Comparison of ENCODE assay signal across 10 cellular contexts in the genomic region with DNA sequence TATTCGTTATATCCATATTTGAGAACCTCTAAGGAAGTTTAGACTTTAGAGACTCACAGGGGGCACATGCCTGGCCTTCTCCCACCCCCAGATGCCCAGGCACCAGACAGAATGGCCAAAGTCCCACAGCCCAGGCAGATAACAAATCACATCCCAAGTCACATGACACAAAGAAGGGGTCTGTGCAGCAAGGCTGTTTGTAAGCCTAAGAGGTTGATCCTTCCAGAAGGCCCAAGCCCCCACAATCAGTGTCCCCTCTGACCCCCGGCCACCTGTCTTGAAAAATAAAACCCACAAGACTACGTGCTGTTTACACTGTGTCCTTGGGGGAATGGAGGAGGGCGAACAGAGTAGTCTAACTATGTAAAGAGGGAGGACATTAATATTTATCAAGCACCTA. TPM values are rescaled to one million over a fixed set of nuclear protein-coding genes. Genes with fewer than 3 reads are reported as not detected.
DNase-seq lines count a peak whose midpoint lies in the region; TF ChIP-seq lines count a peak whose summit lies in the region.
"Had no signal": no experiment of that assay in that cellular context is flagged by ENCODE, and none has a peak within 500 bp of the region (broad histone marks: within the 10 kb centered on the region; RNA-seq: fewer than 3 reads in every experiment).

No MANE protein-coding gene starts in this region.

- H3K27me3 ChIP-seq in breast epithelium (no peaks in the 10 kb centered on the region), mammary epithelial cell (ENCODE audit: insufficient read depth, low read length) (no peaks in the 10 kb centered on the region), ascending aorta (no peaks in the 10 kb centered on the region), tibial artery (no peaks in the 10 kb centered on the region)

- H3K9ac ChIP-seq in mammary epithelial cell (ENCODE audit: insufficient read depth, low read length), result no peak overlapping the region

- no peaks in the 10 kb centered on the region for H3K27me3 Mint-ChIP-seq in mesothelial cell of epicardium (ENCODE audit: low read depth)

- H3K4me3 Mint-ChIP-seq in mesothelial cell of epicardium, result no peak overlapping the region

- H3K79me2 ChIP-seq in mammary epithelial cell (ENCODE audit: insufficient read depth, low read length), result peaks cover 98% of the 10 kb centered on the region

- no peaks in the 10 kb centered on the region for H3K36me3 ChIP-seq in breast epithelium
- H3K36me3 ChIP-seq in mammary epithelial cell (ENCODE audit: insufficient read depth, low read length), result no peaks in the 10 kb centered on the region
- no peaks in the 10 kb centered on the region for H3K36me3 ChIP-seq in ascending aorta
- H3K36me3 ChIP-seq in tibial artery, result peaks cover 0 to 10% (median 5%) of the 10 kb centered on the region in 3 donors

- peak overlapping the region in 2 of 3 donors; percentile 80 to 100 for H3K4me3 ChIP-seq in breast epithelium
- no peak overlapping the region for H3K4me3 ChIP-seq in mammary epithelial cell (replicated peaks in 1 of 3; ENCODE audit: insufficient read depth in 1 of 3, low read depth in 2 of 3, low read length in 3 of 3)
- H3K4me3 ChIP-seq in ascending aorta, result peak overlapping the region in 1 of 2 donors; percentile 94
- H3K4me3 ChIP-seq in tibial artery, result peak overlapping the region; percentile 15 to 97

- TF ChIP-seq CTCF in breast epithelium (IDR thresholded peaks at IDR 0.05) (no peak), mammary epithelial cell (conservative IDR thresholded peaks at IDR 0.05 in 1 of 2, IDR thresholded peaks at IDR 0.05 in 1 of 2; ENCODE audit: extremely low read depth in 1 of 2, insufficient read depth in 1 of 2, low read depth in 1 of 2, low read length in 2 of 2) (no peak), ascending aorta (IDR thresholded peaks at IDR 0.05) (no peak), mesothelial cell of epicardium (IDR thresholded peaks at IDR 0.05; ENCODE audit: unreplicated experiment) (no peak), tibial artery (IDR thresholded peaks at IDR 0.05) (no peak)

- H3K4me1 ChIP-seq in breast epithelium (peaks cover 23 to 67% of the 10 kb centered on the region in 2 donors), mammary epithelial cell (ENCODE audit: insufficient read depth, low read length) (peaks cover 60% of the 10 kb centered on the region), ascending aorta (peaks cover 48 to 79% of the 10 kb centered on the region in 2 donors), tibial artery (peaks cover 6 to 80% (median 77%) of the 10 kb centered on the region in 4 donors)

- in situ Hi-C loops in mammary epithelial cell (cut with MboI; ENCODE audit: low sequenced_read_pairs in 2 of 2), result no loop called here

- no TSS peak for BruUV-seq in mammary epithelial cell (replicated peaks; lab: Mats Ljungman, UMichigan)

- intact Hi-C loops in breast epithelium (cut with DNase I; ENCODE audit: low total_unique reads) (no loop called here), mammary epithelial cell (cut with micrococcal nuclease) (no loop called here), ascending aorta (cut with DNase I) (loop anchor here (5.0 kb wide), 1 partner anchor 39 kb away; no protein-coding TSS in a partner anchor), tibial artery (cut with DNase I; ENCODE audit: low total_unique reads) (no loop called here)

- H3K9me3 ChIP-seq in breast epithelium (no peaks in the 10 kb centered on the region), mammary epithelial cell (replicated peaks; ENCODE audit: insufficient read depth, low read length) (no peaks in the 10 kb centered on the region), ascending aorta (no peaks in the 10 kb centered on the region), tibial artery (no peaks in the 10 kb centered on the region)

- H3K9me3 Mint-ChIP-seq in mesothelial cell of epicardium, result no peaks in the 10 kb centered on the region

- dilution Hi-C loops in mammary epithelial cell (cut with HindIII; ENCODE audit: low sequenced_read_pairs), result no loop called here

- CTCF ChIA-PET in mammary epithelial cell (lab: Charles Lee; ENCODE audit: low non-redundant PET), result no interaction called here

- H3K36me3 Mint-ChIP-seq in mesothelial cell of epicardium, result no peaks in the 10 kb centered on the region

- TF ChIP-seq POLR2A in breast epithelium (IDR thresholded peaks at IDR 0.05), result no peak

- H3K27ac ChIP-seq in breast epithelium (peak overlapping the region; percentile 22 to 100), mammary epithelial cell (ENCODE audit: insufficient read depth, low read depth, low read length) (no peak overlapping the region), ascending aorta (peak overlapping the region; percentile 73 to 100), tibial artery (peak overlapping the region; percentile 61 to 100)

- 54% methylated on average over 4 of the region's 4 CpGs for WGBS in mammary epithelial cell (ENCODE audit: low coverage, missing lambda C conversion rate)

- peaks cover 78% of the 10 kb centered on the region for H3K4me1 Mint-ChIP-seq in mesothelial cell of epicardium

- H4K20me1 ChIP-seq in mammary epithelial cell (ENCODE audit: insufficient read depth, low read length), result no peaks in the 10 kb centered on the region

- no peak overlapping the region for H2AFZ ChIP-seq in mammary epithelial cell (ENCODE audit: low read depth, low read length)

- peak overlapping the region; percentile 70 for H3K27ac Mint-ChIP-seq in mesothelial cell of epicardium

- DNase-seq in breast epithelium (ENCODE audit: low spot score in 2 of 2) (no peak), mammary epithelial cell (no peak), ascending aorta (ENCODE audit: low spot score in 2 of 2) (no peak), mesothelial cell of epicardium (ENCODE audit: low spot score in 2 of 2, unreplicated experiment in 2 of 2) (no peak), tibial artery (no peak), AG08395 (ENCODE audit: low spot score) (no peak), DMS79 (lab: John Stamatoyannopoulos, UW) (no peak)
- no peak for DNase-seq in effector CD4-positive, alpha-beta T cell
- DNase-seq: NCI-H774; stimulated activated naive CD4-positive, alpha-beta T cell treated with Interleukin-2 at 50 U/mL for 16 hours had no signal

- H3K4me2 ChIP-seq in mammary epithelial cell (ENCODE audit: insufficient read depth, low read depth, low read length), result no peak overlapping the region

RNA-seq across cellular contexts. Expression of a gene that starts 5.1 kb away (rescaled TPM):
- 100 to 1,000 TPM; 144 to 175 (median 167) TPM for total RNA-seq in breast epithelium
- 10 to 100 TPM; 51.3 to 76.1 TPM for total RNA-seq in mammary epithelial cell
- polyA plus RNA-seq in mammary epithelial cell, result 56.4 TPM
- polyA minus RNA-seq in mammary epithelial cell, result 204 TPM
- 129 TPM for total RNA-seq in ascending aorta
- 210 to 218 TPM (median 216 TPM) in 3 replicates for total RNA-seq in mesothelial cell of epicardium

RNA-seq across cellular contexts. Expression of a gene that starts 22.9 kb away (rescaled TPM):
- total RNA-seq in breast epithelium, result 10 to 100 TPM in 1 of 3 donors, 1 to 10 TPM in 2; 3.8 to 17.7 (median 8.8) TPM
- total RNA-seq in mammary epithelial cell, result 1 to 10 TPM; 1.8 to 2.5 TPM
- 0.40 TPM for polyA plus RNA-seq in mammary epithelial cell
- 3.3 TPM for polyA minus RNA-seq in mammary epithelial cell
- 6.4 TPM for total RNA-seq in ascending aorta
- total RNA-seq in mesothelial cell of epicardium, result 4.0 to 5.3 TPM (median 4.7 TPM) in 3 replicates

RNA-seq across cellular contexts. Expression of a gene that starts 58.9 kb away (rescaled TPM):
- total RNA-seq in breast epithelium, result 10 to 100 TPM; 17.9 to 30.8 (median 27.2) TPM
- 10 to 100 TPM; 11.8 to 27.0 TPM for total RNA-seq in mammary epithelial cell
- 23.8 TPM for polyA plus RNA-seq in mammary epithelial cell
- polyA minus RNA-seq in mammary epithelial cell, result 34.6 TPM
- 46.8 TPM for total RNA-seq in ascending aorta
- total RNA-seq in mesothelial cell of epicardium, result 23.4 to 31.6 TPM (median 26.2 TPM) in 3 replicates

Comparison
In these comparisons a context has a peak if more than half of its experiments do, and no peak if none do; other contexts are left out.
1. H3K4me3 ChIP-seq: peak in breast epithelium (2 of 3) and tibial artery (2 of 2); none in mammary epithelial cell (0 of 3).